ENCODE assay signal across 14 cellular contexts in the genomic region with DNA sequence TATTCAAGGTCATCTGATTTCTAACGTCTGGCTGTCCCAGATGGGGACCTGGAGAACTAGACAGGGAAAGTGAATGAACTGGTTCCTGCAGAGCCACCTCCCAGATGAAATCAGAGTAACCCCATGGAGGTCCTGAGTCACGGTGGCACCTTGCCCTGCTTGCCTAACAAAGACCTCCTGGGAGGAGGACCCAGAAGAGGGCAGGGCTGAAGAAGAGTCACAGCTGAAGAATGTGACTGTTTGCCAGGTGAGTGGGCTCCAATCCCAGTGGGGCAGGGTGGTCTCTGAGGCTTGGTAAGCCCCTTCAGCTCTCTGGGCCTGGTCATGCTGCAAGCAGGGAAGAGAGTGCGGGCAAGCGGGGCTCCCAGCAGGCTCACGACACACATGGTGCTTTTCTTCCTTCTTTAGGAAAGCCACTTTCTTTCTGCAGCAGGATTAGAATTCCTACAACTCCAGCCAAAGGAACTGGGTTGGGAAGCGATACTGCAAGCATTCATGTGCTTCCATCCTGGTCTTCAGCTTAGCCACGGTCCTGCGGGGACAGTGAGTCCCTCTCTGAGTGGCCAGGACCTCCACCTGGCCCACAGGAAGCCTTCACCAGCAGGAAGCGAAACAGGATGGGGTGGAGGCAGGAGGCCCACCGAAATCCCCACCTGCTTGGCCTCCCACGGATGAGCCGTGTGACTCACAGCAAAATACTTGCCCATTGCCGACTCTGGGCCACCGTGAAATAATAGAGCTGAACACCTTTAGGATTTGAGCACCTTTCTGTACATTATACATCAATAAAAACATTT. TPM values are rescaled to one million over a fixed set of nuclear protein-coding genes. Genes with fewer than 3 reads are reported as not detected.
DNase-seq lines count a peak whose midpoint lies in the region; ATAC-seq, FAIRE-seq and TF ChIP-seq lines count a peak whose summit lies in the region.
"Had no signal": no experiment of that assay in that cellular context is flagged by ENCODE, and none has a peak within 500 bp of the region (broad histone marks: within the 10 kb centered on the region; RNA-seq: fewer than 3 reads in every experiment).

No MANE protein-coding gene starts in this region.

- CTCF ChIA-PET in activated CD8-positive, alpha-beta T cell treated with anti-CD3 and anti-CD28 coated beads for 36 hours (lab: Charles Lee) = interaction anchor here (0.7 to 1.4 kb wide), 4 partner anchors 14 to 73 kb away, joined by 3 to 4 read pairs (median 3); no protein-coding TSS in a partner anchor
- CTCF ChIA-PET in activated CD8-positive, alpha-beta T cell treated with anti-CD3 and anti-CD28 coated beads, Interleukin-2, amount 10 ng/mL, durations not matched to agents 7 days and 5 days (lab: Charles Lee) = interaction anchor here (0.6 to 1.0 kb wide), 2 partner anchors 13 to 75 kb away, joined by 3 to 4 read pairs; no protein-coding TSS in a partner anchor

- no peak overlapping the region for H3K4me3 ChIP-seq in NT2/D1 (ENCODE audit: insufficient read length, low read depth)
- H3K4me3 ChIP-seq: body of pancreas, thyroid gland had no signal

- intact Hi-C loops in activated CD8-positive, alpha-beta T cell treated with anti-CD3 and anti-CD28 coated beads for 36 hours (cut with micrococcal nuclease) = no loop called here

- H3K4me1 Mint-ChIP-seq in activated CD8-positive, alpha-beta T cell treated with anti-CD3 and anti-CD28 coated beads for 36 hours (ENCODE audit: low read depth) = peaks cover 15% of the 10 kb centered on the region
- peaks cover 16% of the 10 kb centered on the region for H3K4me1 Mint-ChIP-seq in activated CD8-positive, alpha-beta T cell treated with anti-CD3 and anti-CD28 coated beads, Interleukin-2, amount 10 ng/mL, durations not matched to agents 7 days and 5 days (ENCODE audit: low read depth)

- peak overlapping the region; percentile 57 for H3K9ac ChIP-seq in NT2/D1 (ENCODE audit: insufficient read length, low read depth)

- H3K4me3 Mint-ChIP-seq in activated CD8-positive, alpha-beta T cell treated with anti-CD3 and anti-CD28 coated beads for 36 hours = no peak overlapping the region
- no peak overlapping the region for H3K4me3 Mint-ChIP-seq in activated CD8-positive, alpha-beta T cell treated with anti-CD3 and anti-CD28 coated beads, Interleukin-2, amount 10 ng/mL, durations not matched to agents 7 days and 5 days

- peak; percentile 56 for ATAC-seq in activated CD8-positive, alpha-beta T cell treated with anti-CD3 and anti-CD28 coated beads for 36 hours
- no peak for ATAC-seq in activated CD8-positive, alpha-beta T cell treated with anti-CD3 and anti-CD28 coated beads, Interleukin-2, amount 10 ng/mL, durations not matched to agents 7 days and 5 days
- no peak for ATAC-seq in GM18909 (IDR thresholded peaks at IDR 0.05; ENCODE audit: poor library complexity, unreplicated experiment)
- ATAC-seq: body of pancreas had no signal

- POLR2A ChIA-PET in activated CD8-positive, alpha-beta T cell treated with anti-CD3 and anti-CD28 coated beads for 36 hours (lab: Charles Lee) = interaction anchor here (1.2 kb wide), 1 partner anchor 13 kb away, joined by 3 read pairs; no protein-coding TSS in a partner anchor
- POLR2A ChIA-PET in activated CD8-positive, alpha-beta T cell treated with anti-CD3 and anti-CD28 coated beads, Interleukin-2, amount 10 ng/mL, durations not matched to agents 7 days and 5 days (lab: Charles Lee) = no interaction called here

- H3K27ac Mint-ChIP-seq in activated CD8-positive, alpha-beta T cell treated with anti-CD3 and anti-CD28 coated beads for 36 hours = no peak overlapping the region
- H3K27ac Mint-ChIP-seq in activated CD8-positive, alpha-beta T cell treated with anti-CD3 and anti-CD28 coated beads, Interleukin-2, amount 10 ng/mL, durations not matched to agents 7 days and 5 days = no peak overlapping the region

- peaks cover 4% of the 10 kb centered on the region for H3K36me3 ChIP-seq in NT2/D1 (ENCODE audit: insufficient read depth, insufficient read length, low read length)
- H3K36me3 ChIP-seq: thyroid gland had no signal

- H3K27me3 ChIP-seq in NT2/D1 (ENCODE audit: insufficient read depth, insufficient read length) = peaks cover 7% of the 10 kb centered on the region
- H3K27me3 ChIP-seq: body of pancreas, thyroid gland had no signal

- FAIRE-seq in urothelium cell line (lab: Jason Lieb, UNC) = no peak

- peaks cover 19% of the 10 kb centered on the region for H3K4me1 ChIP-seq in NT2/D1 (ENCODE audit: insufficient read depth, insufficient read length)

- peak; percentile 58 for DNase-seq in activated CD8-positive, alpha-beta T cell treated with anti-CD3 and anti-CD28 coated beads for 36 hours
- DNase-seq in activated CD8-positive, alpha-beta T cell treated with anti-CD3 and anti-CD28 coated beads, Interleukin-2, amount 10 ng/mL, durations not matched to agents 7 days and 5 days = no peak
- no peak for DNase-seq in NT2/D1 (ENCODE audit: low read depth, low spot score)
- peak; percentile 25 for DNase-seq in fibroblast of peridontal ligament (ENCODE audit: extremely low read depth)
- DNase-seq in urothelium cell line (ENCODE audit: low spot score) = peak; percentile 69
- no peak for DNase-seq in HuH-7 (ENCODE audit: low spot score)
- DNase-seq in CD1c-positive myeloid dendritic cell (ENCODE audit: extremely low spot score) = no peak
- DNase-seq: activated CD8-positive, alpha-beta memory T cell treated with anti-CD3 and anti-CD28 coated beads, Interleukin-2, amount 50 U/mL, for 4 hours; head of caudate nucleus; NCI-H2227 treated with DMSO at 0.1 percent for 48 hours; stimulated activated CD4-positive, alpha-beta T cell treated with anti-CD3 and anti-CD28 coated beads, Interleukin-2, amount 100 ng/mL, for 48 hours; thyroid gland had no signal

- H3K9me3 Mint-ChIP-seq in activated CD8-positive, alpha-beta T cell treated with anti-CD3 and anti-CD28 coated beads for 36 hours = no peaks in the 10 kb centered on the region
- H3K9me3 Mint-ChIP-seq in activated CD8-positive, alpha-beta T cell treated with anti-CD3 and anti-CD28 coated beads, Interleukin-2, amount 10 ng/mL, durations not matched to agents 7 days and 5 days (ENCODE audit: insufficient read depth) = no peaks in the 10 kb centered on the region

- H3K36me3 Mint-ChIP-seq in activated CD8-positive, alpha-beta T cell treated with anti-CD3 and anti-CD28 coated beads for 36 hours (ENCODE audit: low read depth) = no peaks in the 10 kb centered on the region
- H3K36me3 Mint-ChIP-seq in activated CD8-positive, alpha-beta T cell treated with anti-CD3 and anti-CD28 coated beads, Interleukin-2, amount 10 ng/mL, durations not matched to agents 7 days and 5 days (ENCODE audit: low read depth) = no peaks in the 10 kb centered on the region

- H3K27me3 Mint-ChIP-seq in activated CD8-positive, alpha-beta T cell treated with anti-CD3 and anti-CD28 coated beads for 36 hours = peaks cover 9% of the 10 kb centered on the region
- H3K27me3 Mint-ChIP-seq in activated CD8-positive, alpha-beta T cell treated with anti-CD3 and anti-CD28 coated beads, Interleukin-2, amount 10 ng/mL, durations not matched to agents 7 days and 5 days (ENCODE audit: low read depth) = peaks cover 15% of the 10 kb centered on the region

- H3K9me3 ChIP-seq in NT2/D1 (ENCODE audit: insufficient read depth, low read length) = no peaks in the 10 kb centered on the region
- H3K9me3 ChIP-seq: body of pancreas, thyroid gland had no signal

- no peak for TF ChIP-seq CTCF in activated CD8-positive, alpha-beta T cell treated with anti-CD3 and anti-CD28 coated beads for 36 hours (IDR thresholded peaks at IDR 0.05)

RNA-seq across cellular contexts. Expression of a gene that starts 4.3 kb away (rescaled TPM):
- 1 to 10 TPM; 1.1 to 1.4 TPM for total RNA-seq in activated CD8-positive, alpha-beta T cell treated with anti-CD3 and anti-CD28 coated beads for 36 hours
- under 1 TPM; 0.21 TPM for total RNA-seq in activated CD8-positive, alpha-beta T cell treated with anti-CD3 and anti-CD28 coated beads, Interleukin-2, amount 10 ng/mL, durations not matched to agents 7 days and 5 days

RNA-seq across cellular contexts. Expression of a gene that starts 52.7 kb away (rescaled TPM):
- total RNA-seq in activated CD8-positive, alpha-beta T cell treated with anti-CD3 and anti-CD28 coated beads for 36 hours = 10 to 100 TPM; 32.4 to 38.6 TPM
- total RNA-seq in activated CD8-positive, alpha-beta T cell treated with anti-CD3 and anti-CD28 coated beads, Interleukin-2, amount 10 ng/mL, durations not matched to agents 7 days and 5 days = 10 to 100 TPM; 33.3 to 43.0 TPM

RNA-seq across cellular contexts. Expression of a gene that starts 52.9 kb away (rescaled TPM):
- total RNA-seq in activated CD8-positive, alpha-beta T cell treated with anti-CD3 and anti-CD28 coated beads for 36 hours = 100 to 1,000 TPM; 515 to 543 TPM
- total RNA-seq in activated CD8-positive, alpha-beta T cell treated with anti-CD3 and anti-CD28 coated beads, Interleukin-2, amount 10 ng/mL, durations not matched to agents 7 days and 5 days = 100 to 1,000 TPM; 505 to 520 TPM

RNA-seq across cellular contexts. Expression of a gene that starts 57.9 kb away (rescaled TPM):
- total RNA-seq in activated CD8-positive, alpha-beta T cell treated with anti-CD3 and anti-CD28 coated beads for 36 hours = 10 to 100 TPM; 59.9 to 62.9 TPM
- total RNA-seq in activated CD8-positive, alpha-beta T cell treated with anti-CD3 and anti-CD28 coated beads, Interleukin-2, amount 10 ng/mL, durations not matched to agents 7 days and 5 days = 10 to 100 TPM; 51.3 to 53.5 TPM

Comparison
In these comparisons a context has a peak if more than half of its experiments do, and no peak if none do; other contexts are left out.
1. DNase-seq: peak in activated CD8-positive, alpha-beta T cell treated with anti-CD3 and anti-CD28 coated beads for 36 hours (single experiment), fibroblast of peridontal ligament (single experiment) and urothelium cell line (single experiment); none in activated CD8-positive, alpha-beta T cell treated with anti-CD3 and anti-CD28 coated beads, Interleukin-2, amount 10 ng/mL, durations not matched to agents 7 days and 5 days (single experiment), NT2/D1 (single experiment), HuH-7 (single experiment) and CD1c-positive myeloid dendritic cell (single experiment).